Comparison of ENCODE assay signal across 23 cellular contexts in genomic region chr19:6324757-6325156, GRCh38.
A peak's percentile ranks its signal among the peaks of the same experiment; 100 is the strongest.
DNase-seq lines count a peak whose midpoint lies in the region; ATAC-seq lines count a peak whose summit lies in the region.
"Had no signal": no experiment of that assay in that cellular context is flagged by ENCODE, and none has a peak within 500 bp of the region (broad histone marks: within the 10 kb centered on the region; RNA-seq: fewer than 3 reads in every experiment).

No MANE protein-coding gene starts in this region.

- H3K9ac ChIP-seq in BLaER1, result no peak overlapping the region

- peaks cover 12% of the 10 kb centered on the region; the same call in 1 of the 2 replicates for H3K9me3 ChIP-seq in BLaER1

- no peaks in the 10 kb centered on the region for H3K36me3 ChIP-seq in BLaER1

- no peaks in the 10 kb centered on the region for H3K9me3 Mint-ChIP-seq in central memory CD8-positive, alpha-beta T cell
- H3K9me3 Mint-ChIP-seq: CD8-positive, alpha-beta memory T cell had no signal

- H3K27ac Mint-ChIP-seq in central memory CD8-positive, alpha-beta T cell (ENCODE audit: low read depth), result peak overlapping the region; percentile 77
- H3K27ac Mint-ChIP-seq: B cell; CD14-positive monocyte; CD4-positive, CD25-positive, alpha-beta regulatory T cell had no signal

- no peaks in the 10 kb centered on the region for H4K20me1 ChIP-seq in BLaER1

- peaks cover 10% of the 10 kb centered on the region for H3K4me1 Mint-ChIP-seq in central memory CD8-positive, alpha-beta T cell
- H3K4me1 Mint-ChIP-seq: B cell, CD14-positive monocyte had no signal

- 0 out of 2 replicates have a peak overlapping the region, but pooled peaks have one; percentile 3 for H3K4me2 ChIP-seq in BLaER1

- H3K27me3 Mint-ChIP-seq in central memory CD8-positive, alpha-beta T cell, result no peaks in the 10 kb centered on the region
- H3K27me3 Mint-ChIP-seq: CD4-positive, alpha-beta memory T cell had no signal

- H3K4me3 ChIP-seq in BLaER1, result no peak overlapping the region
- H3K4me3 ChIP-seq: GM12878 had no signal

- peak overlapping the region; percentile 35; the same call in 1 of the 2 replicates for H3K27ac ChIP-seq in BLaER1

- no peaks in the 10 kb centered on the region for H3K36me3 Mint-ChIP-seq in central memory CD8-positive, alpha-beta T cell (ENCODE audit: insufficient read depth)
- H3K36me3 Mint-ChIP-seq: CD14-positive monocyte had no signal

- ATAC-seq in central memory CD8-positive, alpha-beta T cell (replicated peaks; ENCODE audit: extremely low read depth, poor library complexity, severe bottlenecking), result no peak
- ATAC-seq in GM18861 (IDR thresholded peaks at IDR 0.05; ENCODE audit: unreplicated experiment) (no peak), HG03108 (IDR thresholded peaks at IDR 0.05; ENCODE audit: unreplicated experiment) (no peak), GM21737 (IDR thresholded peaks at IDR 0.05; ENCODE audit: unreplicated experiment) (no peak)
- ATAC-seq: GM12878 had no signal

- DNase-seq in RPMI8226, result peak; percentile 20
- no peak for DNase-seq in central memory CD8-positive, alpha-beta T cell (ENCODE audit: low spot score in 2 of 2)
- DNase-seq: 8988T; AML-193; C1 segment of cervical spinal cord; CD4-positive, alpha-beta memory T cell; CD4-positive, CD25-positive, alpha-beta regulatory T cell; CD8-positive, alpha-beta memory T cell; COR-L47; DMS 273 treated with DMSO at 0.1 percent for 48 hours; DMS153; DMS53; DMS79; DND-41; EL; GDM1 had no signal

- peaks cover 7% of the 10 kb centered on the region for H3K4me1 ChIP-seq in BLaER1

- no peaks in the 10 kb centered on the region for H3K27me3 ChIP-seq in BLaER1

- no peak overlapping the region for H3K4me3 Mint-ChIP-seq in central memory CD8-positive, alpha-beta T cell
- H3K4me3 Mint-ChIP-seq: B cell; CD4-positive, alpha-beta memory T cell; CD4-positive, CD25-positive, alpha-beta regulatory T cell; CD8-positive, alpha-beta memory T cell had no signal
